In the genomic region with DNA sequence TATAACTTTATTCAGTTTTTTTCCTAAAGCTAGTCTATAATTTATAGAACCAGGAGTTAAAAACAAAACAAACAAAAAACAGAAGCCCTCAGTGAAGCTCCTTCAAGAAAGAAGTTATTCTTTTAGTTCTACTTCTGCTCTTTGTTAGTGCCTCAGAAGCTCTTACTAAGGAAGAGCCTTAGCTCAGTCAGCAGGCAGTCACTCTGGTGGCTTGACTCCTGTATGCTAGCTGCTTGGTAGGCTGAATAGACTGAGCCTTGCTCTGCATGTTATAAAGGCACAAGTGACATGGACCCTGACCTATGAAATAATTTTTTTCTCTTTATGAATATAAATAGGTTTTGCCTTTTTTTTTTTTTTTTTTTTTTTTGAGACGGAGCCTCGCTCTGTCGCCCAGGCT, we compare ENCODE assay signal across 15 cellular contexts. TPM values are rescaled to one million over a fixed set of nuclear protein-coding genes. Genes with fewer than 3 reads are reported as not detected.
A peak's percentile ranks its signal among the peaks of the same experiment; 100 is the strongest.
DNase-seq lines count a peak whose midpoint lies in the region; ATAC-seq and TF ChIP-seq lines count a peak whose summit lies in the region.
"Had no signal": no experiment of that assay in that cellular context is flagged by ENCODE, and none has a peak within 500 bp of the region (broad histone marks: within the 10 kb centered on the region; RNA-seq: fewer than 3 reads in every experiment).

No MANE protein-coding gene starts in this region.

- TF ChIP-seq CTCF in GM10248 (IDR thresholded peaks at IDR 0.05; ENCODE audit: control extremely low read depth, extremely low read depth, low read depth, missing control alignments) (no peak), natural killer cell (IDR thresholded peaks at IDR 0.05) (no peak), dorsolateral prefrontal cortex (IDR thresholded peaks at IDR 0.05 in 54 of 56, conservative IDR thresholded peaks at IDR 0.05 in 2 of 56; ENCODE audit: low read depth in 1 of 56, partially characterized antibody in 56 of 56) (no peak)

- intact Hi-C loops in natural killer cell (cut with micrococcal nuclease), result loop anchor here (10.0 kb wide), 1 partner anchor 61 kb away; no protein-coding TSS in a partner anchor
- intact Hi-C loops in dorsolateral prefrontal cortex (cut with DNase I), result no loop called here

- no peaks in the 10 kb centered on the region for H3K9me3 Mint-ChIP-seq in central memory CD8-positive, alpha-beta T cell
- no peaks in the 10 kb centered on the region for H3K9me3 Mint-ChIP-seq in natural killer cell

- peaks cover 68% of the 10 kb centered on the region for H3K4me1 Mint-ChIP-seq in central memory CD8-positive, alpha-beta T cell
- H3K4me1 Mint-ChIP-seq in natural killer cell, result peaks cover 72 to 73% of the 10 kb centered on the region in 2 donors

- peak overlapping the region; percentile 49 for H3K4me3 Mint-ChIP-seq in central memory CD8-positive, alpha-beta T cell
- no peak overlapping the region for H3K4me3 Mint-ChIP-seq in natural killer cell

- H3K27ac Mint-ChIP-seq in central memory CD8-positive, alpha-beta T cell (ENCODE audit: low read depth), result peak overlapping the region; percentile 70
- peak overlapping the region; percentile 74 to 88 for H3K27ac Mint-ChIP-seq in natural killer cell

- peak; percentile 20 for DNase-seq in GM10248 (ENCODE audit: extremely low spot score)
- peak; percentile 9 for DNase-seq in LHCN-M2 (ENCODE audit: low read depth)
- DNase-seq in central memory CD8-positive, alpha-beta T cell (ENCODE audit: low spot score in 2 of 2), result no peak
- no peak for DNase-seq in natural killer cell
- no peak for DNase-seq in dorsolateral prefrontal cortex
- DNase-seq in NK-92 (lab: John Stamatoyannopoulos, UW; ENCODE audit: unreplicated experiment), result no peak
- DNase-seq: activated naive CD4-positive, alpha-beta T cell; effector CD8-positive, alpha-beta T cell; islet precursor cell; NK-92 treated with Interleukin-12 subunit alpha and Interleukin-12 subunit beta, amount 100 ng/mL, for 24 hours had no signal

- no peaks in the 10 kb centered on the region for H3K27me3 ChIP-seq in dorsolateral prefrontal cortex
- H3K27me3 ChIP-seq: brain microvascular endothelial cell, gastroesophageal sphincter, SJCRH30 had no signal

- POLR2A ChIA-PET in GM10248 (lab: Yijun Ruan, JAX), result interaction anchor here (0.7 kb wide), 2 partner anchors 40 to 109 kb away, joined by 5 to 6 read pairs; no protein-coding TSS in a partner anchor

- H3K27ac ChIP-seq in dorsolateral prefrontal cortex, result no peak overlapping the region
- H3K27ac ChIP-seq: brain microvascular endothelial cell, C4-2B, gastroesophageal sphincter, SJCRH30 had no signal

- H3K36me3 Mint-ChIP-seq in central memory CD8-positive, alpha-beta T cell (ENCODE audit: insufficient read depth), result peaks cover 2% of the 10 kb centered on the region
- no peaks in the 10 kb centered on the region for H3K36me3 Mint-ChIP-seq in natural killer cell

- H3K4me3 ChIP-seq in dorsolateral prefrontal cortex, result no peak overlapping the region
- H3K4me3 ChIP-seq: gastroesophageal sphincter, SJCRH30 had no signal

- CTCF ChIA-PET in GM10248 (lab: Yijun Ruan, JAX), result interaction anchor here (1.0 to 1.1 kb wide), 2 partner anchors 9 kb away, joined by 3 to 5 read pairs; no protein-coding TSS in a partner anchor

- no peaks in the 10 kb centered on the region for H3K27me3 Mint-ChIP-seq in central memory CD8-positive, alpha-beta T cell
- no peaks in the 10 kb centered on the region for H3K27me3 Mint-ChIP-seq in natural killer cell (ENCODE audit: low read depth in 2 of 2)

- peak; percentile 52 for ATAC-seq in central memory CD8-positive, alpha-beta T cell (replicated peaks; ENCODE audit: extremely low read depth, poor library complexity, severe bottlenecking)
- ATAC-seq in natural killer cell (peak; percentile 41 to 54 (median 49)), GM18511 (IDR thresholded peaks at IDR 0.05; ENCODE audit: unreplicated experiment) (no peak)
- ATAC-seq: gastroesophageal sphincter had no signal

RNA-seq across cellular contexts. Expression of gene NCOA1, which starts 24.8 kb away (rescaled TPM):
- total RNA-seq in LHCN-M2 (2014; rRNA removed) (14.6 and 27.5 TPM in 2 replicates), natural killer cell (100 to 1,000 TPM; 122 to 149 (median 124) TPM), dorsolateral prefrontal cortex (100 to 1,000 TPM in 77 of 120 experiments, 10 to 100 TPM in 43; 72.6 to 141 (median 104) TPM)
- polyA plus RNA-seq in LHCN-M2 (2012), result 6.5 TPM

Comparison
In these comparisons a context has a peak if more than half of its experiments do, and no peak if none do; other contexts are left out.
1. DNase-seq: peak in GM10248 (single experiment) and LHCN-M2 (single experiment); none in central memory CD8-positive, alpha-beta T cell (0 of 2), natural killer cell (single experiment), dorsolateral prefrontal cortex (0 of 10) and NK-92 (single experiment).